18 cellular contexts compared by ENCODE assay signal in the genomic region with DNA sequence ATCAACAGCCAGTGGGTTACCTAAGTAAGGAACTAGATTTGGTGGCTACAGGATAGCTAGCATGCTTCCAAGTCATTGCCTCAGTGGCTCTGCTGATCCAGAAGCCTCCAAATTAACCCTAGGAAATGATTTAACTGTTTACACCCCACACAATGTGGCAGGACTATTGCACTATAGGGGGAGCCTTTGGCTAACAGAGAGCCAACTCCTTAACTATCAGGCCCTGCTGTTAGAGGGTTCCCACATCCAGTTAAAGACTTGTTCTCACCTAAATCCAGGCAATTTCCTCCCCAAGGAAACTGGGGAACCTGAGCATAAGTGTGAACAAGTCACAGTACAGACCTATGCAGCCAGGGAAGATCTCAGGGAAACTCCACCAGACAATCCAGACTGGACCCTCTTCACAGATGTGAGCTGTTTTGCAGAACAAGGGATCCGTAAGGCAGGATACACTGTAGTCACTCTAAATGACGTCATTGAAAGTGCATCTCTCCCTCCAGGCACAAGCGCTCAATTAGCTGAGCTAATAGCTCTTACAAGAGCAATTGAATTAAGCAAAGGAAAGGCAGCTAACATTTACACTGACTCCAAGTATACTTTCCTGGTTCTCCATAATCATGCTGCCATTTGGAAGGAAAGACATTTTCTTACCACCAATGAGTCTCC.
DNase-seq lines count a peak whose midpoint lies in the region; ATAC-seq, FAIRE-seq and TF ChIP-seq lines count a peak whose summit lies in the region.
"Had no signal": no experiment of that assay in that cellular context is flagged by ENCODE, and none has a peak within 500 bp of the region (broad histone marks: within the 10 kb centered on the region; RNA-seq: fewer than 3 reads in every experiment).

No MANE protein-coding gene starts in this region.

- DNase-seq in ELF-1 (ENCODE audit: low read depth, low spot score) (peak; percentile 20), GM12878 (ENCODE audit: low read depth, low spot score) (no peak), mesendoderm (peak; percentile 63)
- DNase-seq: DMS 273 treated with DMSO at 0.1 percent for 48 hours, NCI-H1048, NCI-H146, NCI-H2081 treated with DMSO at 0.1 percent for 48 hours, NCI-H345, NCI-H526 treated with DMSO at 0.1 percent for 48 hours, PC-3, T-cell had no signal

- H3K36me3 ChIP-seq in HEK293 (ENCODE audit: control insufficient read depth in 2 of 2, insufficient read depth in 1 of 2, low read length in 2 of 2): no peaks in the 10 kb centered on the region
- H3K36me3 ChIP-seq in GM12878 (ENCODE audit: control insufficient read depth in 2 of 2, insufficient read depth in 2 of 2, low read length in 1 of 2): no peaks in the 10 kb centered on the region
- H3K36me3 ChIP-seq in mesendoderm (ENCODE audit: control insufficient read depth, insufficient read depth, low read length): no peaks in the 10 kb centered on the region
- H3K36me3 ChIP-seq: SJSA1 had no signal

- no peak overlapping the region for H3K18ac ChIP-seq in mesendoderm (ENCODE audit: low read length)

- H3K27me3 ChIP-seq in GM12878 (replicated peaks in 1 of 2; ENCODE audit: control insufficient read depth in 2 of 2, insufficient read depth in 2 of 2, low read length in 1 of 2) (no peaks in the 10 kb centered on the region), mesendoderm (ENCODE audit: insufficient read depth, low read length, poor library complexity) (no peaks in the 10 kb centered on the region)
- H3K27me3 ChIP-seq: SJSA1 had no signal

- no peak for TF ChIP-seq POLR2A in GM12878 (IDR thresholded peaks at IDR 0.05; ENCODE audit: low read depth, low read length)

- H3K9ac ChIP-seq in GM12878 (ENCODE audit: control insufficient read depth, insufficient read depth, low read length) (no peak overlapping the region), mesendoderm (ENCODE audit: low read length) (no peak overlapping the region)
- H3K9ac ChIP-seq: KMS-11 had no signal

- CTCF ChIA-PET in HEK293 (lab: Yijun Ruan, JAX): no interaction called here
- CTCF ChIA-PET in GM12878 (lab: Yijun Ruan, JAX): no interaction called here

- no peak overlapping the region for H4K5ac ChIP-seq in mesendoderm (ENCODE audit: low read length)

- no peak for TF ChIP-seq RAD21 in GM12878 (IDR thresholded peaks at IDR 0.05; ENCODE audit: insufficient read depth, low read depth, low read length)

- no peak overlapping the region for H2AK5ac ChIP-seq in mesendoderm (ENCODE audit: low read length)

- no TSS peak for BruUV-seq in GM12878 (replicated peaks; lab: Mats Ljungman, UMichigan)

- no peaks in the 10 kb centered on the region for H4K20me1 ChIP-seq in GM12878 (ENCODE audit: control insufficient read depth, insufficient read depth)

- no peak overlapping the region for H2AFZ ChIP-seq in GM12878 (ENCODE audit: control insufficient read depth, low read depth, low read length)

- in situ Hi-C loops in GM12878 (cut with MboI): no loop called here

- no peak overlapping the region for H3K4me2 ChIP-seq in GM12878 (ENCODE audit: control insufficient read depth, insufficient read depth)
- no peak overlapping the region for H3K4me2 ChIP-seq in mesendoderm (ENCODE audit: low read length)
- H3K4me2 ChIP-seq: KMS-11 had no signal

- WGBS in GM12878 (ENCODE audit: insufficient coverage, insufficient replicate concordance, low lambda C conversion rate, missing lambda C conversion rate): 44% methylated on average over 2 of the region's 3 CpGs
- WGBS in mesendoderm (ENCODE audit: extremely low coverage, insufficient coverage, low lambda C conversion rate): no CpG with 5 or more reads among the region's 3 CpGs

- H4K8ac ChIP-seq in mesendoderm (ENCODE audit: low read depth, low read length): no peak overlapping the region

- intact Hi-C loops in GM12878 (cut with micrococcal nuclease; ENCODE audit: unreplicated experiment): no loop called here

- no peak for TF ChIP-seq CTCF in HEK293 (tag by site-specific recombination; IDR thresholded peaks at IDR 0.05)
- no peak for TF ChIP-seq CTCF in GM12878 (IDR thresholded peaks at IDR 0.05 in 2 of 3, conservative IDR thresholded peaks at IDR 0.05 in 1 of 3; ENCODE audit: control insufficient read depth in 2 of 3, extremely low read depth in 1 of 3, insufficient read depth in 1 of 3, low read depth in 3 of 3, low read length in 3 of 3)

- ATAC-seq in GM12878 (no peak), HG02938 (IDR thresholded peaks at IDR 0.05; ENCODE audit: unreplicated experiment) (no peak), HG02870 (IDR thresholded peaks at IDR 0.05; ENCODE audit: unreplicated experiment) (no peak), GM21619 (IDR thresholded peaks at IDR 0.05; ENCODE audit: unreplicated experiment) (no peak)
- ATAC-seq: PC-3, T-cell had no signal

- H3K27ac ChIP-seq in HEK293 (ENCODE audit: extremely low read depth, low read depth, low read length) (no peak overlapping the region), GM12878 (ENCODE audit: control insufficient read depth, insufficient read depth) (no peak overlapping the region), mesendoderm (ENCODE audit: low read depth, low read length) (no peak overlapping the region)
- H3K27ac ChIP-seq: KMS-11, SJSA1 had no signal

- H3K56ac ChIP-seq in mesendoderm (ENCODE audit: low read length): no peak overlapping the region

- H3K4me1 ChIP-seq in HEK293 (ENCODE audit: control insufficient read depth, insufficient read depth, low read length) (no peaks in the 10 kb centered on the region), GM12878 (ENCODE audit: control insufficient read depth, insufficient read depth, low read length) (no peaks in the 10 kb centered on the region), mesendoderm (ENCODE audit: control insufficient read depth, low read depth, low read length) (no peaks in the 10 kb centered on the region)
- H3K4me1 ChIP-seq: SJSA1 had no signal

- RAD21 ChIA-PET in GM12878 (lab: Charles Lee; ENCODE audit: unreplicated experiment): no interaction called here

- POLR2A ChIA-PET in HEK293 (lab: Yijun Ruan, JAX): no interaction called here
- POLR2A ChIA-PET in GM12878 (lab: Charles Lee): no interaction called here

- no peak overlapping the region for H3K23ac ChIP-seq in mesendoderm (ENCODE audit: low read length)

- TF ChIP-seq EP300 in GM12878 (IDR thresholded peaks at IDR 0.05; ENCODE audit: borderline replicate concordance in 1 of 2, control insufficient read depth in 1 of 2, low read depth in 2 of 2, low read length in 2 of 2): no peak

- SMC1A ChIA-PET in GM12878 (lab: Charles Lee; ENCODE audit: uncharacterized antibody, unreplicated experiment): interaction anchor here (1.5 kb wide), 1 partner anchor 8 kb away, joined by 5 read pairs; no protein-coding TSS in a partner anchor

- H3K9me3 ChIP-seq in HEK293 (ENCODE audit: control insufficient read depth, insufficient read depth, low read depth, low read length) (no peaks in the 10 kb centered on the region), GM12878 (replicated peaks; ENCODE audit: control insufficient read depth, insufficient read depth, low read length) (no peaks in the 10 kb centered on the region)
- H3K9me3 ChIP-seq: SJSA1 had no signal

- no peak for FAIRE-seq in GM12878 (lab: Jason Lieb, UNC)
- FAIRE-seq: H54 had no signal

- H3K4me3 ChIP-seq in HEK293 (ENCODE audit: low read depth, low read length) (no peak overlapping the region), GM12878 (no peak overlapping the region), mesendoderm (ENCODE audit: low read length) (no peak overlapping the region)
- H3K4me3 ChIP-seq: SJSA1 had no signal

- H3K79me1 ChIP-seq in mesendoderm (ENCODE audit: low read length): no peaks in the 10 kb centered on the region

- H2BK120ac ChIP-seq in mesendoderm (ENCODE audit: low read depth, low read length): no peak overlapping the region

- H2BK15ac ChIP-seq in mesendoderm (replicated peaks; ENCODE audit: low read depth): no peak overlapping the region

- H3K79me2 ChIP-seq in GM12878 (ENCODE audit: control insufficient read depth, insufficient read depth, low read length): no peaks in the 10 kb centered on the region
- no peaks in the 10 kb centered on the region for H3K79me2 ChIP-seq in mesendoderm (ENCODE audit: control insufficient read depth, insufficient read depth, low read length)

- no peak overlapping the region for H3K4ac ChIP-seq in mesendoderm (ENCODE audit: low read depth, low read length)

- no peak overlapping the region for H2BK5ac ChIP-seq in mesendoderm (ENCODE audit: low read length)

TF ChIP-seq in HEK293, 187 proteins besides CTCF, POLR2A, EP300 and RAD21 (continues in another document):
- TF ChIP-seq, protein P1, sequence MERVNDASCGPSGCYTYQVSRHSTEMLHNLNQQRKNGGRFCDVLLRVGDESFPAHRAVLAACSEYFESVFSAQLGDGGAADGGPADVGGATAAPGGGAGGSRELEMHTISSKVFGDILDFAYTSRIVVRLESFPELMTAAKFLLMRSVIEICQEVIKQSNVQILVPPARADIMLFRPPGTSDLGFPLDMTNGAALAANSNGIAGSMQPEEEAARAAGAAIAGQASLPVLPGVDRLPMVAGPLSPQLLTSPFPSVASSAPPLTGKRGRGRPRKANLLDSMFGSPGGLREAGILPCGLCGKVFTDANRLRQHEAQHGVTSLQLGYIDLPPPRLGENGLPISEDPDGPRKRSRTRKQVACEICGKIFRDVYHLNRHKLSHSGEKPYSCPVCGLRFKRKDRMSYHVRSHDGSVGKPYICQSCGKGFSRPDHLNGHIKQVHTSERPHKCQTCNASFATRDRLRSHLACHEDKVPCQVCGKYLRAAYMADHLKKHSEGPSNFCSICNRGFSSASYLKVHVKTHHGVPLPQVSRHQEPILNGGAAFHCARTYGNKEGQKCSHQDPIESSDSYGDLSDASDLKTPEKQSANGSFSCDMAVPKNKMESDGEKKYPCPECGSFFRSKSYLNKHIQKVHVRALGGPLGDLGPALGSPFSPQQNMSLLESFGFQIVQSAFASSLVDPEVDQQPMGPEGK (tag by site-specific recombination; IDR thresholded peaks at IDR 0.05): no peak

TF ChIP-seq in GM12878, 131 proteins besides CTCF, POLR2A, EP300 and RAD21:
- TF ChIP-seq ATF7 (IDR thresholded peaks at IDR 0.05; ENCODE audit: low read depth) (peak; percentile 39; the same call in 1 of the 2 replicates), SMAD5 (IDR thresholded peaks at IDR 0.05; ENCODE audit: low read depth) (no peak), SUPT20H (IDR thresholded peaks at IDR 0.05; ENCODE audit: borderline replicate concordance, control insufficient read depth, low read depth, low read length) (no peak)
- TF ChIP-seq, protein P2, sequence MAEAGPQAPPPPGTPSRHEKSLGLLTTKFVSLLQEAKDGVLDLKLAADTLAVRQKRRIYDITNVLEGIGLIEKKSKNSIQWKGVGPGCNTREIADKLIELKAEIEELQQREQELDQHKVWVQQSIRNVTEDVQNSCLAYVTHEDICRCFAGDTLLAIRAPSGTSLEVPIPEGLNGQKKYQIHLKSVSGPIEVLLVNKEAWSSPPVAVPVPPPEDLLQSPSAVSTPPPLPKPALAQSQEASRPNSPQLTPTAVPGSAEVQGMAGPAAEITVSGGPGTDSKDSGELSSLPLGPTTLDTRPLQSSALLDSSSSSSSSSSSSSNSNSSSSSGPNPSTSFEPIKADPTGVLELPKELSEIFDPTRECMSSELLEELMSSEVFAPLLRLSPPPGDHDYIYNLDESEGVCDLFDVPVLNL (IDR thresholded peaks at IDR 0.05; ENCODE audit: low read depth, low read length): no peak
